Comparison of ENCODE assay signal across 1 cellular context in the genomic region with DNA sequence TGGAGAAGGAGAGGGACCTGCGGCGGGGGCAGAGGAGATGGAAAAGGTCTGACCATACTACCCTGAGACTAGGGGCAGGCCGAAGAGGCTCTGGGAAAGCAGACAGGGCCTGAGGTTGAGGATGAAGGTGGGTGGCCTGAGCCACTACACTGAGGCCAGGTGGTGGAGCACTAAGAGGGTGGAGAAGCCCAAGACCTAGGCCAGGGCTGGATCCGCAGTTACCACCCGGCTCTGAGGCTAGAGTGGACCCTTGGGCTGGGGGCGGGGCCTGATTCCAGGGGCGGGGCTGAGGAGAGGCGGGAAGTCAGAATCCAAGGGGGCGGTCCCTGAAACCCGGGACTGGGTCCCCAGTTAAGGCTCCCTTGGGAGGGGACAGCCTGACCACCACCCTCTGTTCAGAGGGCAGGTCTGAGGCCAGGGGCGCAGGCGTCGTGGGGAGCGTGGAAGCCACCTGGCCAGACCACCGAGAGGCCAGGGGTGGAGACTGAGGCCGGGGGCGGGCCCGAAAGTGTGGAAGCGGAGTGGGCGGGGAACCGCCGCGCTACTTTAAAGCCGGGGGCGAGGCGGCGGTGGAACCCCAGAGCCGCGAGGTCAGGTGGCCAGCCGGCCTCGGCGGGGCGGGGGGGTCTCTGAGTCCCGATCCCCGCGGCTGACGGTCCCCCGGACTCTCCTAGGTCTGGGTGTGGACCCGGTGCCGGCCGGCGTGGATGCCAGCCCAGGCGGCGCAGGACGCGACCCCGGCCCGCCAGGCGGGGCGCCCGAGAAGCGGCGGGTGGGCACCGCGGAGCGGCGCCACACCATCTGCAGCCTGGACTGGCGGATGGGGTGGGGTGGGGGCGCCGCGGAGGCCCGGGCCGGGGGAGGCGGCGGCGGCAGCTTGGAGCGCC.
TF ChIP-seq lines count a peak whose summit lies in the region.

No MANE protein-coding gene starts in this region.

TF ChIP-seq in HepG2, 621 proteins besides CTCF, POLR2A, EP300 and RAD21 (continued from another document and continues in another):
- TF ChIP-seq, protein P1, sequence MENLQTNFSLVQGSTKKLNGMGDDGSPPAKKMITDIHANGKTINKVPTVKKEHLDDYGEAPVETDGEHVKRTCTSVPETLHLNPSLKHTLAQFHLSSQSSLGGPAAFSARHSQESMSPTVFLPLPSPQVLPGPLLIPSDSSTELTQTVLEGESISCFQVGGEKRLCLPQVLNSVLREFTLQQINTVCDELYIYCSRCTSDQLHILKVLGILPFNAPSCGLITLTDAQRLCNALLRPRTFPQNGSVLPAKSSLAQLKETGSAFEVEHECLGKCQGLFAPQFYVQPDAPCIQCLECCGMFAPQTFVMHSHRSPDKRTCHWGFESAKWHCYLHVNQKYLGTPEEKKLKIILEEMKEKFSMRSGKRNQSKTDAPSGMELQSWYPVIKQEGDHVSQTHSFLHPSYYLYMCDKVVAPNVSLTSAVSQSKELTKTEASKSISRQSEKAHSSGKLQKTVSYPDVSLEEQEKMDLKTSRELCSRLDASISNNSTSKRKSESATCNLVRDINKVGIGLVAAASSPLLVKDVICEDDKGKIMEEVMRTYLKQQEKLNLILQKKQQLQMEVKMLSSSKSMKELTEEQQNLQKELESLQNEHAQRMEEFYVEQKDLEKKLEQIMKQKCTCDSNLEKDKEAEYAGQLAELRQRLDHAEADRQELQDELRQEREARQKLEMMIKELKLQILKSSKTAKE (CRISPR knock-in tag; IDR thresholded peaks at IDR 0.05; ENCODE audit: borderline replicate concordance): no peak
- TF ChIP-seq ZNF496 (CRISPR knock-in tag; IDR thresholded peaks at IDR 0.05; ENCODE audit: insufficient replicate concordance) (no peak), SIX1 (CRISPR knock-in tag; IDR thresholded peaks at IDR 0.05; ENCODE audit: borderline replicate concordance) (no peak), IRF2 (CRISPR knock-in tag; IDR thresholded peaks at IDR 0.05) (peak; percentile 53; the same call in 1 of the 2 replicates), LCORL (IDR thresholded peaks at IDR 0.05) (no peak), LCORL (CRISPR knock-in tag; IDR thresholded peaks at IDR 0.05) (no peak), ONECUT2 (CRISPR knock-in tag; IDR thresholded peaks at IDR 0.05) (no peak), ZBTB7B (CRISPR knock-in tag; IDR thresholded peaks at IDR 0.05) (no peak), HMG20A (CRISPR knock-in tag; IDR thresholded peaks at IDR 0.05; ENCODE audit: borderline replicate concordance) (no peak), CBFB (CRISPR knock-in tag; IDR thresholded peaks at IDR 0.05) (no peak), ZNF879 (CRISPR knock-in tag; IDR thresholded peaks at IDR 0.05) (no peak), FOSL1 (CRISPR knock-in tag; IDR thresholded peaks at IDR 0.05; ENCODE audit: borderline replicate concordance) (no peak), RNF2 (conservative IDR thresholded peaks at IDR 0.05; ENCODE audit: low read depth) (no peak), RBM39 (IDR thresholded peaks at IDR 0.05; ENCODE audit: low read depth, low read length, poor library complexity, severe bottlenecking) (no peak), MBD4 (IDR thresholded peaks at IDR 0.05; ENCODE audit: borderline replicate concordance, low read length) (no peak), ZNF557 (CRISPR knock-in tag; IDR thresholded peaks at IDR 0.05) (no peak), ZNF768 (CRISPR knock-in tag; IDR thresholded peaks at IDR 0.05) (no peak), ETV6 (CRISPR knock-in tag; conservative IDR thresholded peaks at IDR 0.05) (no peak), NCOR1 (IDR thresholded peaks at IDR 0.05; ENCODE audit: borderline replicate concordance, low read length) (no peak), POLR2AphosphoS5 (IDR thresholded peaks at IDR 0.05; ENCODE audit: low read depth, low read length) (no peak), ZNF746 (CRISPR knock-in tag; IDR thresholded peaks at IDR 0.05) (peak; percentile 30; the same call in 1 of the 2 replicates), ZNF160 (CRISPR knock-in tag; IDR thresholded peaks at IDR 0.05) (no peak), ZNF33B (CRISPR knock-in tag; IDR thresholded peaks at IDR 0.05) (no peak), ZNF83 (CRISPR knock-in tag; IDR thresholded peaks at IDR 0.05; ENCODE audit: borderline replicate concordance) (no peak), ZNF431 (CRISPR knock-in tag; IDR thresholded peaks at IDR 0.05; ENCODE audit: borderline replicate concordance, low read depth) (no peak), SUZ12 (IDR thresholded peaks at IDR 0.05; ENCODE audit: low read depth, low read length) (no peak), U2AF2 (IDR thresholded peaks at IDR 0.05; ENCODE audit: low read depth, low read length) (no peak), ZFP37 (CRISPR knock-in tag; IDR thresholded peaks at IDR 0.05; ENCODE audit: borderline replicate concordance) (0 out of 2 replicates have a peak, but pooled peaks have one; percentile 52), EEA1 (CRISPR knock-in tag; IDR thresholded peaks at IDR 0.05; ENCODE audit: borderline replicate concordance) (peak; percentile 34; the same call in 1 of the 2 replicates)
- TF ChIP-seq, protein P2, sequence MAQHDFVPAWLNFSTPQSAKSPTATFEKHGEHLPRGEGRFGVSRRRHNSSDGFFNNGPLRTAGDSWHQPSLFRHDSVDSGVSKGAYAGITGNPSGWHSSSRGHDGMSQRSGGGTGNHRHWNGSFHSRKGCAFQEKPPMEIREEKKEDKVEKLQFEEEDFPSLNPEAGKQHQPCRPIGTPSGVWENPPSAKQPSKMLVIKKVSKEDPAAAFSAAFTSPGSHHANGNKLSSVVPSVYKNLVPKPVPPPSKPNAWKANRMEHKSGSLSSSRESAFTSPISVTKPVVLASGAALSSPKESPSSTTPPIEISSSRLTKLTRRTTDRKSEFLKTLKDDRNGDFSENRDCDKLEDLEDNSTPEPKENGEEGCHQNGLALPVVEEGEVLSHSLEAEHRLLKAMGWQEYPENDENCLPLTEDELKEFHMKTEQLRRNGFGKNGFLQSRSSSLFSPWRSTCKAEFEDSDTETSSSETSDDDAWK (CRISPR knock-in tag; IDR thresholded peaks at IDR 0.05): no peak
- TF ChIP-seq, protein P3, sequence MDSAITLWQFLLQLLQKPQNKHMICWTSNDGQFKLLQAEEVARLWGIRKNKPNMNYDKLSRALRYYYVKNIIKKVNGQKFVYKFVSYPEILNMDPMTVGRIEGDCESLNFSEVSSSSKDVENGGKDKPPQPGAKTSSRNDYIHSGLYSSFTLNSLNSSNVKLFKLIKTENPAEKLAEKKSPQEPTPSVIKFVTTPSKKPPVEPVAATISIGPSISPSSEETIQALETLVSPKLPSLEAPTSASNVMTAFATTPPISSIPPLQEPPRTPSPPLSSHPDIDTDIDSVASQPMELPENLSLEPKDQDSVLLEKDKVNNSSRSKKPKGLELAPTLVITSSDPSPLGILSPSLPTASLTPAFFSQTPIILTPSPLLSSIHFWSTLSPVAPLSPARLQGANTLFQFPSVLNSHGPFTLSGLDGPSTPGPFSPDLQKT (CRISPR knock-in tag; IDR thresholded peaks at IDR 0.05; ENCODE audit: borderline replicate concordance): no peak
- TF ChIP-seq, protein P4, sequence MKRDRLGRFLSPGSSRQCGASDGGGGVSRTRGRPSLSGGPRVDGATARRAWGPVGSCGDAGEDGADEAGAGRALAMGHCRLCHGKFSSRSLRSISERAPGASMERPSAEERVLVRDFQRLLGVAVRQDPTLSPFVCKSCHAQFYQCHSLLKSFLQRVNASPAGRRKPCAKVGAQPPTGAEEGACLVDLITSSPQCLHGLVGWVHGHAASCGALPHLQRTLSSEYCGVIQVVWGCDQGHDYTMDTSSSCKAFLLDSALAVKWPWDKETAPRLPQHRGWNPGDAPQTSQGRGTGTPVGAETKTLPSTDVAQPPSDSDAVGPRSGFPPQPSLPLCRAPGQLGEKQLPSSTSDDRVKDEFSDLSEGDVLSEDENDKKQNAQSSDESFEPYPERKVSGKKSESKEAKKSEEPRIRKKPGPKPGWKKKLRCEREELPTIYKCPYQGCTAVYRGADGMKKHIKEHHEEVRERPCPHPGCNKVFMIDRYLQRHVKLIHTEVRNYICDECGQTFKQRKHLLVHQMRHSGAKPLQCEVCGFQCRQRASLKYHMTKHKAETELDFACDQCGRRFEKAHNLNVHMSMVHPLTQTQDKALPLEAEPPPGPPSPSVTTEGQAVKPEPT (CRISPR knock-in tag; IDR thresholded peaks at IDR 0.05; ENCODE audit: low read depth): peak; percentile 46; the same call in 1 of the 2 replicates
- TF ChIP-seq, protein P5, sequence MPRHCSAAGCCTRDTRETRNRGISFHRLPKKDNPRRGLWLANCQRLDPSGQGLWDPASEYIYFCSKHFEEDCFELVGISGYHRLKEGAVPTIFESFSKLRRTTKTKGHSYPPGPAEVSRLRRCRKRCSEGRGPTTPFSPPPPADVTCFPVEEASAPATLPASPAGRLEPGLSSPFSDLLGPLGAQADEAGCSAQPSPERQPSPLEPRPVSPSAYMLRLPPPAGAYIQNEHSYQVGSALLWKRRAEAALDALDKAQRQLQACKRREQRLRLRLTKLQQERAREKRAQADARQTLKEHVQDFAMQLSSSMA (CRISPR knock-in tag; IDR thresholded peaks at IDR 0.05): 0 out of 2 replicates have a peak, but pooled peaks have one; percentile 47
- TF ChIP-seq, protein P6, sequence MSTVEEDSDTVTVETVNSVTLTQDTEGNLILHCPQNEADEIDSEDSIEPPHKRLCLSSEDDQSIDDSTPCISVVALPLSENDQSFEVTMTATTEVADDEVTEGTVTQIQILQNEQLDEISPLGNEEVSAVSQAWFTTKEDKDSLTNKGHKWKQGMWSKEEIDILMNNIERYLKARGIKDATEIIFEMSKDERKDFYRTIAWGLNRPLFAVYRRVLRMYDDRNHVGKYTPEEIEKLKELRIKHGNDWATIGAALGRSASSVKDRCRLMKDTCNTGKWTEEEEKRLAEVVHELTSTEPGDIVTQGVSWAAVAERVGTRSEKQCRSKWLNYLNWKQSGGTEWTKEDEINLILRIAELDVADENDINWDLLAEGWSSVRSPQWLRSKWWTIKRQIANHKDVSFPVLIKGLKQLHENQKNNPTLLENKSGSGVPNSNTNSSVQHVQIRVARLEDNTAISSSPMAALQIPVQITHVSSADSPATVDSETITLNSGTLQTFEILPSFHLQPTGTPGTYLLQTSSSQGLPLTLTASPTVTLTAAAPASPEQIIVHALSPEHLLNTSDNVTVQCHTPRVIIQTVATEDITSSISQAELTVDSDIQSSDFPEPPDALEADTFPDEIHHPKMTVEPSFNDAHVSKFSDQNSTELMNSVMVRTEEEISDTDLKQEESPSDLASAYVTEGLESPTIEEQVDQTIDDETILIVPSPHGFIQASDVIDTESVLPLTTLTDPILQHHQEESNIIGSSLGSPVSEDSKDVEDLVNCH (CRISPR knock-in tag; IDR thresholded peaks at IDR 0.05): no peak
- TF ChIP-seq, protein P7, sequence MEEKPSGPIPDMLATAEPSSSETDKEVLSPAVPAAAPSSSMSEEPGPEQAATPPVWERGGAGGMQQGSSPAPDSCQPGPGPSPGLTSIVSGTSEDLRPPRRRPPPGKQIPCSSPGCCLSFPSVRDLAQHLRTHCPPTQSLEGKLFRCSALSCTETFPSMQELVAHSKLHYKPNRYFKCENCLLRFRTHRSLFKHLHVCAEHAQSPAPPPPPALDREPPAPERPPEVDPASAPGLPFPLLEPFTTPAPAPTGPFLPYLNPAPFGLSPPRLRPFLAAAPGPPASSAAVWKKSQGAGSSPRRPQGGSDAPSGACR (CRISPR knock-in tag; IDR thresholded peaks at IDR 0.05): no peak
- TF ChIP-seq, protein P8, sequence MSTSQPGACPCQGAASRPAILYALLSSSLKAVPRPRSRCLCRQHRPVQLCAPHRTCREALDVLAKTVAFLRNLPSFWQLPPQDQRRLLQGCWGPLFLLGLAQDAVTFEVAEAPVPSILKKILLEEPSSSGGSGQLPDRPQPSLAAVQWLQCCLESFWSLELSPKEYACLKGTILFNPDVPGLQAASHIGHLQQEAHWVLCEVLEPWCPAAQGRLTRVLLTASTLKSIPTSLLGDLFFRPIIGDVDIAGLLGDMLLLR (CRISPR knock-in tag; IDR thresholded peaks at IDR 0.05): peak; percentile 60
- TF ChIP-seq, protein P9, sequence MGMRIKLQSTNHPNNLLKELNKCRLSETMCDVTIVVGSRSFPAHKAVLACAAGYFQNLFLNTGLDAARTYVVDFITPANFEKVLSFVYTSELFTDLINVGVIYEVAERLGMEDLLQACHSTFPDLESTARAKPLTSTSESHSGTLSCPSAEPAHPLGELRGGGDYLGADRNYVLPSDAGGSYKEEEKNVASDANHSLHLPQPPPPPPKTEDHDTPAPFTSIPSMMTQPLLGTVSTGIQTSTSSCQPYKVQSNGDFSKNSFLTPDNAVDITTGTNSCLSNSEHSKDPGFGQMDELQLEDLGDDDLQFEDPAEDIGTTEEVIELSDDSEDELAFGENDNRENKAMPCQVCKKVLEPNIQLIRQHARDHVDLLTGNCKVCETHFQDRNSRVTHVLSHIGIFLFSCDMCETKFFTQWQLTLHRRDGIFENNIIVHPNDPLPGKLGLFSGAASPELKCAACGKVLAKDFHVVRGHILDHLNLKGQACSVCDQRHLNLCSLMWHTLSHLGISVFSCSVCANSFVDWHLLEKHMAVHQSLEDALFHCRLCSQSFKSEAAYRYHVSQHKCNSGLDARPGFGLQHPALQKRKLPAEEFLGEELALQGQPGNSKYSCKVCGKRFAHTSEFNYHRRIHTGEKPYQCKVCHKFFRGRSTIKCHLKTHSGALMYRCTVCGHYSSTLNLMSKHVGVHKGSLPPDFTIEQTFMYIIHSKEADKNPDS (CRISPR knock-in tag; IDR thresholded peaks at IDR 0.05): no peak
- TF ChIP-seq, protein P10, sequence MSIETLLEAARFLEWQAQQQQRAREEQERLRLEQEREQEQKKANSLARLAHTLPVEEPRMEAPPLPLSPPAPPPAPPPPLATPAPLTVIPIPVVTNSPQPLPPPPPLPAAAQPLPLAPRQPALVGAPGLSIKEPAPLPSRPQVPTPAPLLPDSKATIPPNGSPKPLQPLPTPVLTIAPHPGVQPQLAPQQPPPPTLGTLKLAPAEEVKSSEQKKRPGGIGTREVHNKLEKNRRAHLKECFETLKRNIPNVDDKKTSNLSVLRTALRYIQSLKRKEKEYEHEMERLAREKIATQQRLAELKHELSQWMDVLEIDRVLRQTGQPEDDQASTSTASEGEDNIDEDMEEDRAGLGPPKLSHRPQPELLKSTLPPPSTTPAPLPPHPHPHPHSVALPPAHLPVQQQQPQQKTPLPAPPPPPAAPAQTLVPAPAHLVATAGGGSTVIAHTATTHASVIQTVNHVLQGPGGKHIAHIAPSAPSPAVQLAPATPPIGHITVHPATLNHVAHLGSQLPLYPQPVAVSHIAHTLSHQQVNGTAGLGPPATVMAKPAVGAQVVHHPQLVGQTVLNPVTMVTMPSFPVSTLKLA (IDR thresholded peaks at IDR 0.05): no peak
- TF ChIP-seq, protein P11, sequence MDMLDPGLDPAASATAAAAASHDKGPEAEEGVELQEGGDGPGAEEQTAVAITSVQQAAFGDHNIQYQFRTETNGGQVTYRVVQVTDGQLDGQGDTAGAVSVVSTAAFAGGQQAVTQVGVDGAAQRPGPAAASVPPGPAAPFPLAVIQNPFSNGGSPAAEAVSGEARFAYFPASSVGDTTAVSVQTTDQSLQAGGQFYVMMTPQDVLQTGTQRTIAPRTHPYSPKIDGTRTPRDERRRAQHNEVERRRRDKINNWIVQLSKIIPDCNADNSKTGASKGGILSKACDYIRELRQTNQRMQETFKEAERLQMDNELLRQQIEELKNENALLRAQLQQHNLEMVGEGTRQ (IDR thresholded peaks at IDR 0.05; ENCODE audit: low read depth, low read length): no peak
- TF ChIP-seq, protein P11 (CRISPR knock-in tag; IDR thresholded peaks at IDR 0.05; ENCODE audit: borderline replicate concordance): no peak; the same call in 1 of the 2 replicates
